ENCODE assay signal across 31 cellular contexts in genomic region chr1:224720216-224720615, GRCh38.
"Had no signal": no experiment of that assay in that cellular context is flagged by ENCODE, and none has a peak within 500 bp of the region (broad histone marks: within the 10 kb centered on the region; RNA-seq: fewer than 3 reads in every experiment).

No MANE protein-coding gene starts in this region.

- H3K27ac ChIP-seq: adrenal gland, breast epithelium, colonic mucosa, dorsolateral prefrontal cortex, esophagus muscularis mucosa, gastrocnemius medialis, sigmoid colon, stomach, suprapubic skin, tibial nerve had no signal

- H3K36me3 ChIP-seq: adrenal gland, breast epithelium, colonic mucosa, esophagus muscularis mucosa, gastrocnemius medialis, sigmoid colon, stomach, suprapubic skin, tibial nerve had no signal

- H3K27me3 ChIP-seq: adrenal gland, breast epithelium, colonic mucosa, dorsolateral prefrontal cortex, gastrocnemius medialis, sigmoid colon, stomach, suprapubic skin, tibial nerve had no signal

- H3K36me3 Mint-ChIP-seq: activated naive CD8-positive, alpha-beta T cell; stimulated activated memory B cell treated with anti-CD40 and anti-IgM and Interleukin-4, amounts not matched to agents 10 μg/mL and 1 μg/mL and 100 μg/mL, for 72 hours had no signal

- DNase-seq: activated CD4-positive, alpha-beta T cell treated with anti-CD3 and anti-CD28 coated beads for 4 hours; activated CD4-positive, alpha-beta T cell treated with anti-CD3 and anti-CD28 coated beads, Interleukin-2, amount 50 U/mL, for 48 hours; activated CD4-positive, CD25-positive, alpha-beta regulatory T cell; activated CD8-positive, alpha-beta memory T cell treated with anti-CD3 and anti-CD28 coated beads, Interleukin-2, amount 50 U/mL, for 48 hours; activated naive CD4-positive, alpha-beta T cell; activated T-cell treated with anti-CD3 and anti-CD28 coated beads, Interleukin-2, amount 50 U/mL, for 4 hours; adrenal gland; colonic mucosa; dorsolateral prefrontal cortex; effector memory CD8-positive, alpha-beta T cell; gastrocnemius medialis; hypothalamus; mesenchymal stem cell; mucosa of descending colon; nephron progenitor cell; sigmoid colon; stimulated activated CD4-positive, alpha-beta T cell treated with anti-CD3 and anti-CD28 coated beads, Interleukin-15, amount 100 ng/mL, for 24 hours; stomach; T1000 had no signal

- H3K9me3 ChIP-seq: adrenal gland, breast epithelium, colonic mucosa, esophagus muscularis mucosa, gastrocnemius medialis, mucosa of descending colon, sigmoid colon, stomach, suprapubic skin, tibial nerve had no signal

- H3K4me3 Mint-ChIP-seq: activated naive CD8-positive, alpha-beta T cell; activated T-cell treated with anti-CD3 and anti-CD28 coated beads, Interleukin-2, amount 50 U/mL, for 4 hours; central memory CD8-positive, alpha-beta T cell; effector memory CD8-positive, alpha-beta T cell; nephron progenitor cell; stimulated activated memory B cell treated with anti-CD40 and anti-IgM and Interleukin-4, amounts not matched to agents 10 μg/mL and 1 μg/mL and 100 μg/mL, for 72 hours had no signal

- H3K9me3 Mint-ChIP-seq: activated T-cell treated with anti-CD3 and anti-CD28 coated beads, Interleukin-2, amount 50 U/mL, for 4 hours; activated T-helper 2 cell treated with anti-CD3 and anti-CD28 coated beads, Interferon-gamma antibody, Interleukin-2, Interleukin-4, amounts not matched to agents 10 μg/mL and 5 μg/mL and 100 μg/mL, durations not matched to agents 14 hours and 24 hours and 36 hours; central memory CD8-positive, alpha-beta T cell; effector memory CD8-positive, alpha-beta T cell; nephron progenitor cell; stimulated activated memory B cell treated with anti-CD40 and anti-IgM and Interleukin-4, amounts not matched to agents 10 μg/mL and 1 μg/mL and 100 μg/mL, for 72 hours had no signal

- H3K4me1 ChIP-seq: adrenal gland, breast epithelium, colonic mucosa, sigmoid colon, stomach, suprapubic skin had no signal

- ATAC-seq: activated T-cell treated with anti-CD3 and anti-CD28 coated beads, Interleukin-2, amount 50 U/mL, for 4 hours; effector memory CD8-positive, alpha-beta T cell; gastrocnemius medialis; mucosa of descending colon; stimulated activated memory B cell treated with anti-CD40 and anti-IgM and Interleukin-4, amounts not matched to agents 10 μg/mL and 1 μg/mL and 100 μg/mL, for 72 hours had no signal

- H3K4me1 Mint-ChIP-seq: central memory CD8-positive, alpha-beta T cell; stimulated activated memory B cell treated with anti-CD40 and anti-IgM and Interleukin-4, amounts not matched to agents 10 μg/mL and 1 μg/mL and 100 μg/mL, for 72 hours had no signal

- H3K27ac Mint-ChIP-seq: activated naive CD8-positive, alpha-beta T cell; activated T-helper 2 cell treated with anti-CD3 and anti-CD28 coated beads, Interferon-gamma antibody, Interleukin-2, Interleukin-4, amounts not matched to agents 10 μg/mL and 5 μg/mL and 100 μg/mL, durations not matched to agents 14 hours and 24 hours and 36 hours; effector memory CD8-positive, alpha-beta T cell; nephron progenitor cell; stimulated activated memory B cell treated with anti-CD40 and anti-IgM and Interleukin-4, amounts not matched to agents 10 μg/mL and 1 μg/mL and 100 μg/mL, for 72 hours had no signal

- H3K4me3 ChIP-seq: adrenal gland, breast epithelium, colonic mucosa, dorsolateral prefrontal cortex, esophagus muscularis mucosa, gastrocnemius medialis, mucosa of descending colon, sigmoid colon, smooth muscle cell, stomach, suprapubic skin, tibial nerve had no signal

- FAIRE-seq: astrocyte, islet of Langerhans, urothelium cell line had no signal
